Comparison of ENCODE assay signal across 9 cellular contexts in the genomic region with DNA sequence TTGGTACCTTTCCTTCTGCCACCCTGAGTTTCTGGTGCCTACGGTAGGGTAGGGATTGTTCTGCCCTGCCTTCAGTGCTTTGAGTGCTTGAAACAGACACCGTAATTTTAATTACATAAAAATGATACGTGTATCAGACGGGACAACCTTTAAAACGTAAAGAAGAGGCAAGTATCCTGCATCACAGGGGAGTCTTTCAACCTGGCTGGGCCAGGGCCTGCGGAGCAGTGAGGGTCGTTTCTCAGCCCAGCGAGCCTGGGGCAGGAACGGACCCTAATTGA. TPM values are rescaled to one million over a fixed set of nuclear protein-coding genes. Genes with fewer than 3 reads are reported as not detected.
DNase-seq lines count a peak whose midpoint lies in the region; ATAC-seq and TF ChIP-seq lines count a peak whose summit lies in the region.
"Had no signal": no experiment of that assay in that cellular context is flagged by ENCODE, and none has a peak within 500 bp of the region (broad histone marks: within the 10 kb centered on the region; RNA-seq: fewer than 3 reads in every experiment).

No MANE protein-coding gene starts in this region.

- peak overlapping the region; percentile 29; the same call in 1 of the 2 replicates for H2AFZ ChIP-seq in SK-N-SH (ENCODE audit: low read depth)

- H3K9me3 ChIP-seq in SK-N-SH (no peaks in the 10 kb centered on the region), mucosa of descending colon (no peaks in the 10 kb centered on the region), testis (no peaks in the 10 kb centered on the region), left lung (no peaks in the 10 kb centered on the region)

- TF ChIP-seq EP300 in SK-N-SH (IDR thresholded peaks at IDR 0.05; ENCODE audit: borderline replicate concordance in 1 of 2, low read depth in 1 of 2, low read length in 1 of 2): no peak

- peak overlapping the region; percentile 59 to 88 for H3K4me3 ChIP-seq in SK-N-SH (ENCODE audit: low read depth in 2 of 2, low read length in 1 of 2)
- no peak overlapping the region for H3K4me3 ChIP-seq in mucosa of descending colon
- H3K4me3 ChIP-seq in testis: peak overlapping the region; percentile 56 to 58
- peak overlapping the region in 1 of 2 donors; percentile 49 for H3K4me3 ChIP-seq in left lung

- ATAC-seq in SK-N-SH treated with all-trans-retinoic acid at 6 μM for 48 hours (no peak), mucosa of descending colon (peak; percentile 19), left lung (no peak)

- peaks cover 12 to 69% of the 10 kb centered on the region in 2 experiments for H3K4me1 ChIP-seq in SK-N-SH (ENCODE audit: control insufficient read depth in 1 of 2, insufficient read depth in 2 of 2, low read depth in 1 of 2, low read length in 1 of 2)
- peaks cover 18% of the 10 kb centered on the region for H3K4me1 ChIP-seq in mucosa of descending colon (ENCODE audit: low read depth)
- peaks cover 18% of the 10 kb centered on the region for H3K4me1 ChIP-seq in testis
- peaks cover 6 to 25% of the 10 kb centered on the region in 2 donors for H3K4me1 ChIP-seq in left lung

- H3K36me3 Mint-ChIP-seq in MCF 10A (ENCODE audit: insufficient read depth, unreplicated experiment): no peaks in the 10 kb centered on the region
- H3K36me3 Mint-ChIP-seq: activated CD4-positive, alpha-beta memory T cell treated with anti-CD3 and anti-CD28 coated beads for 36 hours had no signal

- H3K9me2 ChIP-seq in SK-N-SH: no peaks in the 10 kb centered on the region

- H4K20me1 ChIP-seq in SK-N-SH (ENCODE audit: insufficient read depth): peaks cover 14% of the 10 kb centered on the region; the same call in 1 of the 2 replicates

- no peak for TF ChIP-seq RAD21 in SK-N-SH (IDR thresholded peaks at IDR 0.05; ENCODE audit: low read length)

- peak overlapping the region; percentile 45 for H3K4me3 Mint-ChIP-seq in MCF 10A (ENCODE audit: unreplicated experiment)
- H3K4me3 Mint-ChIP-seq: activated CD4-positive, alpha-beta memory T cell treated with anti-CD3 and anti-CD28 coated beads for 36 hours had no signal

- 39% methylated on average over 9 of the region's 9 CpGs for WGBS in SK-N-SH (ENCODE audit: low lambda C conversion rate)
- 35% methylated on average over 5 to 9 of the region's 9 CpGs for WGBS in testis, 2 donors

- no peaks in the 10 kb centered on the region for H3F3A ChIP-seq in SK-N-SH (replicated peaks; ENCODE audit: insufficient read depth)

- H3K36me3 ChIP-seq in SK-N-SH (replicated peaks in 1 of 2; ENCODE audit: control insufficient read depth in 1 of 2, insufficient read depth in 2 of 2, low read length in 1 of 2) (no peaks in the 10 kb centered on the region), mucosa of descending colon (ENCODE audit: low read depth) (no peaks in the 10 kb centered on the region), testis (ENCODE audit: low read depth, missing control alignments) (no peaks in the 10 kb centered on the region), left lung (no peaks in the 10 kb centered on the region)

- no peak overlapping the region for H3K9ac ChIP-seq in SK-N-SH

- peak overlapping the region in 1 of 2 experiments; percentile 64; a peak in 2 of 4 replicates for H3K27ac ChIP-seq in SK-N-SH (ENCODE audit: low read depth in 2 of 2, low read length in 1 of 2)
- H3K27ac ChIP-seq in testis: peak overlapping the region in 1 of 2 donors; percentile 41
- peak overlapping the region in 1 of 2 donors; percentile 50 for H3K27ac ChIP-seq in left lung

- no peaks in the 10 kb centered on the region for H3K27me3 ChIP-seq in SK-N-SH (ENCODE audit: insufficient read depth)
- no peaks in the 10 kb centered on the region for H3K27me3 ChIP-seq in testis
- peaks cover 5 to 56% of the 10 kb centered on the region in 2 donors for H3K27me3 ChIP-seq in left lung

- no peak overlapping the region for H3K27ac Mint-ChIP-seq in MCF 10A (ENCODE audit: low read depth, unreplicated experiment)
- H3K27ac Mint-ChIP-seq: activated CD4-positive, alpha-beta memory T cell treated with anti-CD3 and anti-CD28 coated beads for 36 hours had no signal

- DNase-seq in SK-N-SH (no peak), MCF 10A (ENCODE audit: unreplicated experiment) (no peak), mucosa of descending colon (no peak), testis (no peak), SIG-M5 treated with dmso at 0.1 percent for 504 hours (lab: John Stamatoyannopoulos, UW; ENCODE audit: unreplicated experiment) (no peak), left lung (no peak), SHP77 (lab: John Stamatoyannopoulos, UW) (no peak)

- CTCF ChIA-PET in SK-N-SH (lab: Yijun Ruan, JAX) (interaction anchor here (0.5 to 4.5 kb wide), 8 partner anchors 15 to 772 kb away, joined by 3 to 19 read pairs (median 5); no protein-coding TSS in a partner anchor), MCF 10A (lab: Yijun Ruan, JAX) (interaction anchor here (0.6 kb wide), 1 partner anchor 41 kb away, joined by 3 read pairs; no protein-coding TSS in a partner anchor)

- intact Hi-C loops in MCF 10A (cut with micrococcal nuclease): no loop called here
- intact Hi-C loops in mucosa of descending colon (cut with DNase I, micrococcal nuclease): no loop called here
- intact Hi-C loops in testis (cut with DNase I; ENCODE audit: low total_unique reads): no loop called here
- intact Hi-C loops in left lung (cut with DNase I): no loop called here

- no peaks in the 10 kb centered on the region for H3K9me3 Mint-ChIP-seq in MCF 10A (ENCODE audit: unreplicated experiment)
- H3K9me3 Mint-ChIP-seq: activated CD4-positive, alpha-beta memory T cell treated with anti-CD3 and anti-CD28 coated beads for 36 hours had no signal

- BruUV-seq in MCF 10A (replicated peaks; lab: Mats Ljungman, UMichigan): no TSS peak

- H3K4me2 ChIP-seq in SK-N-SH: peak overlapping the region; percentile 97

- TF ChIP-seq CTCF in SK-N-SH (IDR thresholded peaks at IDR 0.05) (no peak), MCF 10A (IDR thresholded peaks at IDR 0.05; ENCODE audit: unreplicated experiment) (no peak), mucosa of descending colon (IDR thresholded peaks at IDR 0.05) (no peak), testis (IDR thresholded peaks at IDR 0.05) (no peak), left lung (IDR thresholded peaks at IDR 0.05) (no peak)

- no peaks in the 10 kb centered on the region for H3K79me2 ChIP-seq in SK-N-SH (ENCODE audit: insufficient read depth)

- peaks cover 9% of the 10 kb centered on the region for H3K4me1 Mint-ChIP-seq in MCF 10A (ENCODE audit: insufficient read depth, unreplicated experiment)

- POLR2A ChIA-PET in SK-N-SH (lab: Yijun Ruan, JAX): no interaction called here
- POLR2A ChIA-PET in MCF 10A (lab: Yijun Ruan, JAX): no interaction called here

- no peak for TF ChIP-seq POLR2A in testis (IDR thresholded peaks at IDR 0.05)

- H3K27me3 Mint-ChIP-seq in MCF 10A (ENCODE audit: insufficient read depth, unreplicated experiment): peaks cover 29% of the 10 kb centered on the region

TF ChIP-seq in SK-N-SH, 30 proteins besides CTCF, POLR2A, EP300 and RAD21 (continues in another document):
- TF ChIP-seq, protein P1, sequence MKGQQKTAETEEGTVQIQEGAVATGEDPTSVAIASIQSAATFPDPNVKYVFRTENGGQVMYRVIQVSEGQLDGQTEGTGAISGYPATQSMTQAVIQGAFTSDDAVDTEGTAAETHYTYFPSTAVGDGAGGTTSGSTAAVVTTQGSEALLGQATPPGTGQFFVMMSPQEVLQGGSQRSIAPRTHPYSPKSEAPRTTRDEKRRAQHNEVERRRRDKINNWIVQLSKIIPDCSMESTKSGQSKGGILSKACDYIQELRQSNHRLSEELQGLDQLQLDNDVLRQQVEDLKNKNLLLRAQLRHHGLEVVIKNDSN (IDR thresholded peaks at IDR 0.05; ENCODE audit: borderline replicate concordance, low read depth): no peak
- TF ChIP-seq TCF12 (IDR thresholded peaks at IDR 0.05) (no peak), USF2 (IDR thresholded peaks at IDR 0.05; ENCODE audit: borderline replicate concordance, low read depth, low read length) (no peak), FOXM1 (IDR thresholded peaks at IDR 0.05; ENCODE audit: low read depth) (no peak), FOXJ3 (CRISPR knock-in tag; IDR thresholded peaks at IDR 0.05) (no peak), SIN3A (IDR thresholded peaks at IDR 0.05; ENCODE audit: borderline replicate concordance, low read depth, low read length) (no peak)

TF ChIP-seq in SK-N-SH treated with all-trans-retinoic acid at 6 μM for 48 hours, 23 proteins besides CTCF, POLR2A, EP300 and RAD21 (continues in another document):
- TF ChIP-seq RARB (CRISPR knock-in tag; IDR thresholded peaks at IDR 0.05) (no peak), ISL1 (CRISPR knock-in tag; IDR thresholded peaks at IDR 0.05) (no peak), GLIS3 (CRISPR knock-in tag; IDR thresholded peaks at IDR 0.05) (no peak), ZC3H10 (CRISPR knock-in tag; IDR thresholded peaks at IDR 0.05) (no peak), PPARA (CRISPR knock-in tag; IDR thresholded peaks at IDR 0.05; ENCODE audit: borderline replicate concordance) (no peak), ZFP30 (CRISPR knock-in tag; IDR thresholded peaks at IDR 0.05) (no peak), OSR1 (CRISPR knock-in tag; IDR thresholded peaks at IDR 0.05) (no peak), ZNF70 (CRISPR knock-in tag; IDR thresholded peaks at IDR 0.05) (no peak), ESRRG (CRISPR knock-in tag; IDR thresholded peaks at IDR 0.05) (no peak), ARNTL (CRISPR knock-in tag; IDR thresholded peaks at IDR 0.05; ENCODE audit: borderline replicate concordance, low read depth) (no peak), ZNF565 (CRISPR knock-in tag; conservative IDR thresholded peaks at IDR 0.05; ENCODE audit: low read depth) (no peak)
- TF ChIP-seq, protein P2, sequence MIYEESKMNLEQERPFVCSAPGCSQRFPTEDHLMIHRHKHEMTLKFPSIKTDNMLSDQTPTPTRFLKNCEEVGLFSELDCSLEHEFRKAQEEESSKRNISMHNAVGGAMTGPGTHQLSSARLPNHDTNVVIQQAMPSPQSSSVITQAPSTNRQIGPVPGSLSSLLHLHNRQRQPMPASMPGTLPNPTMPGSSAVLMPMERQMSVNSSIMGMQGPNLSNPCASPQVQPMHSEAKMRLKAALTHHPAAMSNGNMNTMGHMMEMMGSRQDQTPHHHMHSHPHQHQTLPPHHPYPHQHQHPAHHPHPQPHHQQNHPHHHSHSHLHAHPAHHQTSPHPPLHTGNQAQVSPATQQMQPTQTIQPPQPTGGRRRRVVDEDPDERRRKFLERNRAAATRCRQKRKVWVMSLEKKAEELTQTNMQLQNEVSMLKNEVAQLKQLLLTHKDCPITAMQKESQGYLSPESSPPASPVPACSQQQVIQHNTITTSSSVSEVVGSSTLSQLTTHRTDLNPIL (CRISPR knock-in tag; IDR thresholded peaks at IDR 0.05; ENCODE audit: low read depth): no peak

RNA-seq across cellular contexts. Expression of gene DAB2IP, which starts 0.5 kb away (rescaled TPM):
- 21.4 and 25.4 TPM in 2 replicates for polyA plus RNA-seq in SK-N-SH (2012; rRNA removed)
- 9.4 and 15.4 TPM in 2 replicates for polyA plus RNA-seq in SK-N-SH (2012; cell fraction: cytosol; rRNA removed)
- polyA plus RNA-seq in SK-N-SH (2012; cell fraction: nucleus; rRNA removed): 30.4 and 34.4 TPM in 2 replicates
- total RNA-seq in MCF 10A (2022): 15.5 and 17.0 TPM in 2 replicates
- total RNA-seq in mucosa of descending colon: 100 to 1,000 TPM; 109 to 157 (median 111) TPM
- 100 to 1,000 TPM; 102 to 136 TPM for total RNA-seq in testis
- 57.7 TPM for polyA plus RNA-seq in testis (ENCODE audit: insufficient read depth, low read depth, low replicate concordance)
- 10 to 100 TPM; 50.3 to 53.4 TPM for total RNA-seq in left lung
- total RNA-seq: activated CD4-positive, alpha-beta memory T cell treated with anti-CD3 and anti-CD28 coated beads for 36 hours had no signal
